Comparison of ENCODE assay signal across 7 cellular contexts in the genomic region with DNA sequence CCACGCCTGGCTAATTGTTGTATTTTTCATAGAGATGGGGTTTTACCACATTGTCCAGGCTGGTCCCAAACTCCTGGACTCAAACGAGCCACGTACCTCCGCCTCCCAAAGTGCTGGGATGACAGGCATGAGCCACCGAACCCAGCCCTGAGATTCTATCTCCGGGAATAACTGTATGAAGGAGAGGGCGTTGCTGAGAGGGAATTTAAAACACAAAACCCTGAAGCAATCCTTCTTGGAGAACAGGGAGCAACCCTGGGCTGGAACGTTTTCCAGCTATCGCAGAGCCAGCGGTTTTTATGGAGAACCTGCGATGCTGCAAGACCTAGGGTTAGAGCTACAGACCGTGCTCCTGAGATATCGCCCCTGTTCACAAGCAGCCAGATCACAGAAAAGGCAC.
"Had no signal": no experiment of that assay in that cellular context is flagged by ENCODE, and none has a peak within 500 bp of the region (broad histone marks: within the 10 kb centered on the region; RNA-seq: fewer than 3 reads in every experiment).

No MANE protein-coding gene starts in this region.

- DNase-seq: H9, HCEC 1CT had no signal

- H2AFZ ChIP-seq: GM23338 had no signal

- H3K27ac ChIP-seq: HL-60 had no signal

- H3K4me3 ChIP-seq: GM23338 had no signal

- H3K4me2 ChIP-seq: GM23338 had no signal

- FAIRE-seq: H1, H54, HepG2 had no signal

- ATAC-seq: GM23338, HepG2 had no signal
